ENCODE assay signal across 12 cellular contexts in the genomic region with DNA sequence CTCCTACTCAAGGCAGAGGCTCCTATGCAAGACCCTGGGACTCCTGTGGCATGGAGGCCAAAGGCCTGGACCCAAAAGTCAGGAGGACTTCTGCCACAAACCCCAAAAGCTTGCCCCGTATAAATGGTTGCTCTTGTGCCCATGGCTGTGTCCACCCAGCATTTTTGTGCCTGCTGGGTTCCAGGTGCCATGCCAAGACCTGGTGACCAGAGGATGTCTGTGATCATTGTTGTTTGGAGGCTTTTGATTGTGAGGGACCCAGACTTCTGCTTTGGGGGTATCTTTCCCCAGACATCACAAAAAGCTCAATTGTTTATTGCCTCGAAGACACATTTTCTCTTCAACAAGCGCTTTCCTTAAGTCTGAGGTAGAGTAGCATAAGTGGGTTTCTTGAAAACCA. TPM values are rescaled to one million over a fixed set of nuclear protein-coding genes. Genes with fewer than 3 reads are reported as not detected.
"Had no signal": no experiment of that assay in that cellular context is flagged by ENCODE, and none has a peak within 500 bp of the region (broad histone marks: within the 10 kb centered on the region; RNA-seq: fewer than 3 reads in every experiment).

No MANE protein-coding gene starts in this region.

- H3K9ac ChIP-seq: GM23248 had no signal

- H3K9me3 Mint-ChIP-seq: GM23338, H9, HFFc6 had no signal

- H3K27ac ChIP-seq: GM23248 had no signal

- H3K4me3 ChIP-seq: GM23248, GM23338, HAP-1 had no signal

- H3K4me1 ChIP-seq: HAP-1 had no signal

- H2AFZ ChIP-seq: GM23248, GM23338 had no signal

- H3K4me2 ChIP-seq: GM23338 had no signal

- H3K36me3 ChIP-seq: HAP-1 had no signal

- H3K9me3 ChIP-seq: HAP-1 had no signal

- H3K4me3 Mint-ChIP-seq: GM23338, H9, HFFc6 had no signal

- ATAC-seq: GM23338, HCT116 had no signal

- FAIRE-seq: H1, H54 had no signal

- DNase-seq: GM23248, GOT3, H7, H9, HCEC 1CT, HFFc6 had no signal

- H3K27ac Mint-ChIP-seq: GM23338, H9, HFFc6 had no signal

RNA-seq across cellular contexts. Expression of a gene that starts 35.1 kb away (rescaled TPM):
- total RNA-seq: GM23248, GM23338, H1, H4, H7, H9, HFFc6 had no signal
- polyA plus RNA-seq: GM23248, H1 had no signal
